9 cellular contexts compared by ENCODE assay signal in the genomic region with DNA sequence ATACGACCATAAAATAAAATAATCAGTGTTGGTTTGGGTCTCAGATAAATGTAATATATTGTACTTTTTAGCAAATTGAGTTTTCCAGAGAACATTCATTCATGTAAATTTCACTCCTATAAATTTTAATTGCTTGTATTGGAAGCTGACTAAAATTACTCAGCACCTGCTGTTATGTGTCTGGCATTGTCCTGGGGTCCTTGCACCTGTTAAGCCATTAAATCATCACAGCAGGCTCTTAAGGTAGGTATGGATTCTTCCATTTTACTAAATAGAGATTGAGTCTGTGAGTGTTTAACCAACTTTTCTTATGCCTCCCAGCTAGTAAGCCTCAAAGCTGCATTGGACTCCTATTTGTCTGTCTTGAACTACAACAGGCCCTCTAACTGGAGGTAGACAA.
DNase-seq lines count a peak whose midpoint lies in the region; ATAC-seq and TF ChIP-seq lines count a peak whose summit lies in the region.
"Had no signal": no experiment of that assay in that cellular context is flagged by ENCODE, and none has a peak within 500 bp of the region (broad histone marks: within the 10 kb centered on the region; RNA-seq: fewer than 3 reads in every experiment).

No MANE protein-coding gene starts in this region.

- peak overlapping the region; percentile 79 for H3K4me3 Mint-ChIP-seq in activated T-helper 2 cell treated with anti-CD3 and anti-CD28 coated beads, Interferon-gamma antibody, Interleukin-2, Interleukin-4, amounts not matched to agents 10 μg/mL and 5 μg/mL and 100 μg/mL, durations not matched to agents 14 hours and 24 hours and 36 hours (ENCODE audit: low read depth)

- H3K27ac Mint-ChIP-seq in activated T-helper 2 cell treated with anti-CD3 and anti-CD28 coated beads, Interferon-gamma antibody, Interleukin-2, Interleukin-4, amounts not matched to agents 10 μg/mL and 5 μg/mL and 100 μg/mL, durations not matched to agents 14 hours and 24 hours and 36 hours: no peak overlapping the region

- ATAC-seq in HG02588 (IDR thresholded peaks at IDR 0.05; ENCODE audit: unreplicated experiment) (no peak), esophagus mucosa (no peak)

- DNase-seq in ACHN: peak; percentile 11
- no peak for DNase-seq in activated T-helper 2 cell treated with anti-CD3 and anti-CD28 coated beads, Interferon-gamma antibody, Interleukin-2, Interleukin-4, amounts not matched to agents 10 μg/mL and 5 μg/mL and 100 μg/mL, durations not matched to agents 14 hours and 24 hours and 36 hours (ENCODE audit: low spot score)
- peak; percentile 53 for DNase-seq in myocyte (ENCODE audit: low read depth)
- no peak for DNase-seq in NCI-H2196 treated with DMSO at 0.1 percent for 48 hours (lab: John Stamatoyannopoulos, UW; ENCODE audit: unreplicated experiment)
- DNase-seq in WERI-Rb-1: no peak

- H3K9me3 ChIP-seq in HEK293 (ENCODE audit: control insufficient read depth, insufficient read depth, low read depth, low read length) (no peaks in the 10 kb centered on the region), WERI-Rb-1 (ENCODE audit: severe bottlenecking) (no peaks in the 10 kb centered on the region)

- in situ Hi-C loops in ACHN (cut with HindIII; ENCODE audit: low pct_ligation_motif_present, low pct_unique_long_range_greater_than_20kb, low sequenced_read_pairs): no loop called here

- no peaks in the 10 kb centered on the region for H3K27me3 Mint-ChIP-seq in activated T-helper 2 cell treated with anti-CD3 and anti-CD28 coated beads, Interferon-gamma antibody, Interleukin-2, Interleukin-4, amounts not matched to agents 10 μg/mL and 5 μg/mL and 100 μg/mL, durations not matched to agents 14 hours and 24 hours and 36 hours (ENCODE audit: low read depth)

- H3K27ac ChIP-seq in HEK293 (ENCODE audit: extremely low read depth, low read depth, low read length) (no peak overlapping the region), WERI-Rb-1 (no peak overlapping the region)
- H3K27ac ChIP-seq: SK-N-MC had no signal

- H3K36me3 ChIP-seq in HEK293 (ENCODE audit: control insufficient read depth in 2 of 2, insufficient read depth in 1 of 2, low read length in 2 of 2) (no peaks in the 10 kb centered on the region), WERI-Rb-1 (no peaks in the 10 kb centered on the region)

- CTCF ChIA-PET in HEK293 (lab: Yijun Ruan, JAX): no interaction called here

- H3K27me3 ChIP-seq in WERI-Rb-1 (ENCODE audit: insufficient read depth, low read depth, severe bottlenecking): peaks cover 3% of the 10 kb centered on the region

- POLR2A ChIA-PET in HEK293 (lab: Yijun Ruan, JAX): no interaction called here

- no peaks in the 10 kb centered on the region for H3K9me3 Mint-ChIP-seq in activated T-helper 2 cell treated with anti-CD3 and anti-CD28 coated beads, Interferon-gamma antibody, Interleukin-2, Interleukin-4, amounts not matched to agents 10 μg/mL and 5 μg/mL and 100 μg/mL, durations not matched to agents 14 hours and 24 hours and 36 hours

- H3K4me1 Mint-ChIP-seq in activated T-helper 2 cell treated with anti-CD3 and anti-CD28 coated beads, Interferon-gamma antibody, Interleukin-2, Interleukin-4, amounts not matched to agents 10 μg/mL and 5 μg/mL and 100 μg/mL, durations not matched to agents 14 hours and 24 hours and 36 hours (ENCODE audit: low read depth): peaks cover 60% of the 10 kb centered on the region

- H3K4me3 ChIP-seq in HEK293 (ENCODE audit: low read depth, low read length) (no peak overlapping the region), WERI-Rb-1 (ENCODE audit: low read depth, low read length) (no peak overlapping the region)
- H3K4me3 ChIP-seq: SK-N-MC had no signal

- intact Hi-C loops in activated T-helper 2 cell treated with anti-CD3 and anti-CD28 coated beads, Interferon-gamma antibody, Interleukin-2, Interleukin-4, amounts not matched to agents 10 μg/mL and 5 μg/mL and 100 μg/mL, durations not matched to agents 14 hours and 24 hours and 36 hours (cut with micrococcal nuclease): loop anchor here (2.0 to 5.0 kb wide), 3 partner anchors 32 to 243 kb away; no protein-coding TSS in a partner anchor

- H3K36me3 Mint-ChIP-seq in activated T-helper 2 cell treated with anti-CD3 and anti-CD28 coated beads, Interferon-gamma antibody, Interleukin-2, Interleukin-4, amounts not matched to agents 10 μg/mL and 5 μg/mL and 100 μg/mL, durations not matched to agents 14 hours and 24 hours and 36 hours (ENCODE audit: low read depth): peaks cover 14% of the 10 kb centered on the region

- H3K4me1 ChIP-seq in HEK293 (ENCODE audit: control insufficient read depth, insufficient read depth, low read length): peaks cover 21% of the 10 kb centered on the region

- TF ChIP-seq CTCF in HEK293 (tag by site-specific recombination; IDR thresholded peaks at IDR 0.05): no peak
- TF ChIP-seq CTCF in WERI-Rb-1 (IDR thresholded peaks at IDR 0.05; ENCODE audit: low read depth, low read length): no peak

TF ChIP-seq in HEK293, 187 proteins besides CTCF, POLR2A, EP300 and RAD21:
- TF ChIP-seq KLF7 (tag by site-specific recombination; IDR thresholded peaks at IDR 0.05; ENCODE audit: borderline replicate concordance) (no peak), ZNF10 (tag by site-specific recombination; IDR thresholded peaks at IDR 0.05) (peak; percentile 7)
- TF ChIP-seq, protein P1, sequence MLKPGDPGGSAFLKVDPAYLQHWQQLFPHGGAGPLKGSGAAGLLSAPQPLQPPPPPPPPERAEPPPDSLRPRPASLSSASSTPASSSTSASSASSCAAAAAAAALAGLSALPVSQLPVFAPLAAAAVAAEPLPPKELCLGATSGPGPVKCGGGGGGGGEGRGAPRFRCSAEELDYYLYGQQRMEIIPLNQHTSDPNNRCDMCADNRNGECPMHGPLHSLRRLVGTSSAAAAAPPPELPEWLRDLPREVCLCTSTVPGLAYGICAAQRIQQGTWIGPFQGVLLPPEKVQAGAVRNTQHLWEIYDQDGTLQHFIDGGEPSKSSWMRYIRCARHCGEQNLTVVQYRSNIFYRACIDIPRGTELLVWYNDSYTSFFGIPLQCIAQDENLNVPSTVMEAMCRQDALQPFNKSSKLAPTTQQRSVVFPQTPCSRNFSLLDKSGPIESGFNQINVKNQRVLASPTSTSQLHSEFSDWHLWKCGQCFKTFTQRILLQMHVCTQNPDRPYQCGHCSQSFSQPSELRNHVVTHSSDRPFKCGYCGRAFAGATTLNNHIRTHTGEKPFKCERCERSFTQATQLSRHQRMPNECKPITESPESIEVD (tag by site-specific recombination; IDR thresholded peaks at IDR 0.05): peak; percentile 73
TF ChIP-seq in HEK293: peak in this region for 2.

Comparison
In these comparisons a context has a peak if more than half of its experiments do, and no peak if none do; other contexts are left out.
1. DNase-seq: peak in ACHN (single experiment) and myocyte (single experiment); none in activated T-helper 2 cell treated with anti-CD3 and anti-CD28 coated beads, Interferon-gamma antibody, Interleukin-2, Interleukin-4, amounts not matched to agents 10 μg/mL and 5 μg/mL and 100 μg/mL, durations not matched to agents 14 hours and 24 hours and 36 hours (single experiment), NCI-H2196 treated with DMSO at 0.1 percent for 48 hours (single experiment) and WERI-Rb-1 (single experiment).